ENCODE assay signal across 9 cellular contexts in genomic region chr5:125484272-125485002, GRCh38.
DNase-seq lines count a peak whose midpoint lies in the region; ATAC-seq, FAIRE-seq and TF ChIP-seq lines count a peak whose summit lies in the region.
"Had no signal": no experiment of that assay in that cellular context is flagged by ENCODE, and none has a peak within 500 bp of the region (broad histone marks: within the 10 kb centered on the region; RNA-seq: fewer than 3 reads in every experiment).

No MANE protein-coding gene starts in this region.

- RAD21 ChIA-PET in HCT116 (lab: Charles Lee; ENCODE audit: low non-redundant PET in 1 of 2, low total read pairs in 2 of 2, uncharacterized antibody in 2 of 2, unreplicated experiment in 2 of 2): interaction anchor here in 1 of 2 experiments (0.7 kb wide), 1 partner anchor 117 kb away, joined by 3 read pairs; no protein-coding TSS in a partner anchor

- WGBS in esophagus, 2 donors: 13 to 14% methylated on average over 8 of the region's 8 CpGs

- no peaks in the 10 kb centered on the region for H3K36me3 Mint-ChIP-seq in endothelial cell (ENCODE audit: low read depth, unreplicated experiment)

- H3K27me3 Mint-ChIP-seq in endothelial cell (ENCODE audit: unreplicated experiment): no peaks in the 10 kb centered on the region

- no peaks in the 10 kb centered on the region for H3K9me3 Mint-ChIP-seq in endothelial cell (ENCODE audit: unreplicated experiment)

- TF ChIP-seq RAD21 in HCT116 (IDR thresholded peaks at IDR 0.05; ENCODE audit: low read depth): no peak

- no peaks in the 10 kb centered on the region for H3K36me3 ChIP-seq in HCT116 (ENCODE audit: control insufficient read depth in 1 of 2, insufficient read depth in 2 of 2, low read length in 2 of 2)
- H3K36me3 ChIP-seq in OCI-LY1 (ENCODE audit: insufficient read depth, low read length): no peaks in the 10 kb centered on the region
- no peaks in the 10 kb centered on the region for H3K36me3 ChIP-seq in esophagus (ENCODE audit: control insufficient read depth in 2 of 2, insufficient read depth in 2 of 2, low read length in 1 of 2)
- no peaks in the 10 kb centered on the region for H3K36me3 ChIP-seq in muscle layer of colon (ENCODE audit: insufficient read depth, low read length)

- no peaks in the 10 kb centered on the region for H3K4me1 Mint-ChIP-seq in endothelial cell (ENCODE audit: unreplicated experiment)

- DNase-seq in HCT116 (ENCODE audit: low read depth, low spot score): peak; percentile 49
- no peak for DNase-seq in iPS-NIHi7 (ENCODE audit: extremely low spot score)
- no peak for DNase-seq in GM12892 (ENCODE audit: insufficient read length)
- no peak for DNase-seq in endothelial cell (ENCODE audit: low spot score)
- no peak for DNase-seq in SIG-M5 treated with dmso at 0.1 percent for 504 hours (lab: John Stamatoyannopoulos, UW; ENCODE audit: unreplicated experiment)

- peak overlapping the region; percentile 79 for H3K4me2 ChIP-seq in HCT116 (ENCODE audit: low read length)
- no peak overlapping the region for H3K4me2 ChIP-seq in OCI-LY1 (ENCODE audit: low read length)

- H3K4me3 Mint-ChIP-seq in endothelial cell (ENCODE audit: unreplicated experiment): no peak overlapping the region

- peak; percentile 74 for ATAC-seq in HCT116
- ATAC-seq: K562 had no signal

- H3K9ac ChIP-seq in HCT116 (ENCODE audit: low read length) (peak overlapping the region; percentile 36), OCI-LY1 (ENCODE audit: low read length) (no peak overlapping the region), muscle layer of colon (ENCODE audit: low read length) (no peak overlapping the region)

- H3K9me2 ChIP-seq in HCT116 (ENCODE audit: insufficient read depth): no peaks in the 10 kb centered on the region
- no peaks in the 10 kb centered on the region for H3K9me2 ChIP-seq in OCI-LY1 (ENCODE audit: low read depth, low read length)

- POLR2A ChIA-PET in HCT116 (lab: Charles Lee): no interaction called here

- no peaks in the 10 kb centered on the region for H3F3A ChIP-seq in OCI-LY1 (ENCODE audit: insufficient read depth, low read length)

- peak overlapping the region; percentile 93 for H2AFZ ChIP-seq in HCT116 (ENCODE audit: low read depth, low read length, poor library complexity, severe bottlenecking)
- peak overlapping the region; percentile 89; the same call in 1 of the 2 replicates for H2AFZ ChIP-seq in OCI-LY1 (ENCODE audit: low read length)

- no peaks in the 10 kb centered on the region for H3K9me3 ChIP-seq in HCT116 (ENCODE audit: control insufficient read depth in 1 of 2, insufficient read depth in 1 of 2, low read depth in 1 of 2, low read length in 2 of 2)
- no peaks in the 10 kb centered on the region for H3K9me3 ChIP-seq in OCI-LY1 (ENCODE audit: low read length)
- H3K9me3 ChIP-seq in esophagus (ENCODE audit: control insufficient read depth in 2 of 2, insufficient read depth in 1 of 2, low read depth in 1 of 2, low read length in 1 of 2): no peaks in the 10 kb centered on the region
- H3K9me3 ChIP-seq in muscle layer of colon (ENCODE audit: low read length): no peaks in the 10 kb centered on the region

- H3K4me1 ChIP-seq in HCT116 (ENCODE audit: control insufficient read depth in 1 of 2, insufficient read depth in 2 of 2, low read length in 2 of 2) (peaks cover 24 to 26% of the 10 kb centered on the region in 2 experiments), OCI-LY1 (ENCODE audit: insufficient read depth, low read length, severe bottlenecking) (peaks cover 17% of the 10 kb centered on the region), esophagus (ENCODE audit: control insufficient read depth in 2 of 2, insufficient read depth in 2 of 2, low read length in 1 of 2) (peaks cover 0 to 3% of the 10 kb centered on the region in 2 donors), muscle layer of colon (ENCODE audit: insufficient read depth, low read length) (peaks cover 54% of the 10 kb centered on the region)

- H3K27ac Mint-ChIP-seq in endothelial cell (ENCODE audit: unreplicated experiment): no peak overlapping the region

- intact Hi-C loops in HCT116 (cut with micrococcal nuclease): no loop called here

- TF ChIP-seq CTCF in HCT116 (IDR thresholded peaks at IDR 0.05 in 2 of 3, conservative IDR thresholded peaks at IDR 0.05 in 1 of 3; ENCODE audit: borderline replicate concordance in 1 of 3, insufficient read depth in 1 of 3, low read depth in 2 of 3, low read length in 2 of 3) (no peak), OCI-LY1 (IDR thresholded peaks at IDR 0.05; ENCODE audit: low read length) (no peak), endothelial cell (IDR thresholded peaks at IDR 0.05; ENCODE audit: unreplicated experiment) (no peak)

- peak overlapping the region; percentile 22 to 42 for H3K4me3 ChIP-seq in HCT116 (replicated peaks in 1 of 2; ENCODE audit: low read depth in 1 of 2, low read length in 2 of 2)
- H3K4me3 ChIP-seq in OCI-LY1 (ENCODE audit: low read depth, low read length, poor library complexity, severe bottlenecking): no peak overlapping the region
- H3K4me3 ChIP-seq in esophagus (ENCODE audit: low read depth in 1 of 2, low read length in 2 of 2): peak overlapping the region in 1 of 2 donors; percentile 5
- peak overlapping the region in 1 of 2 donors; percentile 21 for H3K4me3 ChIP-seq in muscle layer of colon (ENCODE audit: low read depth in 1 of 2, low read length in 2 of 2)
- H3K4me3 ChIP-seq: K562 had no signal

- TF ChIP-seq POLR2A in HCT116 (IDR thresholded peaks at IDR 0.05; ENCODE audit: borderline replicate concordance, extremely low read depth, insufficient read depth, insufficient read length): no peak
- no peak for TF ChIP-seq POLR2A in GM12892 (IDR thresholded peaks at IDR 0.05; ENCODE audit: low read depth, low read length)

- no peaks in the 10 kb centered on the region for H4K20me1 ChIP-seq in HCT116 (ENCODE audit: insufficient read depth)
- H4K20me1 ChIP-seq in OCI-LY1 (ENCODE audit: insufficient read depth, low read length): no peaks in the 10 kb centered on the region

- H3K79me2 ChIP-seq in HCT116 (ENCODE audit: insufficient read depth, low read length): no peaks in the 10 kb centered on the region
- no peaks in the 10 kb centered on the region for H3K79me2 ChIP-seq in OCI-LY1 (ENCODE audit: insufficient read depth, low read length)

- CTCF ChIA-PET in HCT116 (lab: Charles Lee): no interaction called here

- no TSS peak for BruUV-seq in HCT116 (replicated peaks; lab: Mats Ljungman, UMichigan)

- H3K27me3 ChIP-seq in HCT116 (ENCODE audit: insufficient read depth, low read length) (no peaks in the 10 kb centered on the region), OCI-LY1 (ENCODE audit: insufficient read depth, low read length) (no peaks in the 10 kb centered on the region), esophagus (ENCODE audit: control insufficient read depth in 1 of 2, insufficient read depth in 2 of 2, low read length in 2 of 2) (no peaks in the 10 kb centered on the region), muscle layer of colon (ENCODE audit: control insufficient read depth in 1 of 2, insufficient read depth in 2 of 2, low read length in 2 of 2) (no peaks in the 10 kb centered on the region)

- H3K27ac ChIP-seq in HCT116 (ENCODE audit: low read depth, low read length) (peak overlapping the region; percentile 84), OCI-LY1 (ENCODE audit: low read depth, low read length, poor library complexity, severe bottlenecking) (peak overlapping the region; percentile 53), esophagus (ENCODE audit: low read depth in 2 of 2, low read length in 1 of 2) (peak overlapping the region; percentile 84 to 92), muscle layer of colon (ENCODE audit: low read depth, low read length) (peak overlapping the region; percentile 81)

- FAIRE-seq in GM12892 (lab: Jason Lieb, UNC): no peak
- FAIRE-seq: K562 had no signal

TF ChIP-seq in HCT116, 20 proteins besides CTCF, POLR2A, EP300 and RAD21:
- no peak for TF ChIP-seq ELF1 (IDR thresholded peaks at IDR 0.05; ENCODE audit: borderline replicate concordance, low read depth)
- no peak for TF ChIP-seq EZH2phosphoT487 (IDR thresholded peaks at IDR 0.05; ENCODE audit: borderline replicate concordance)
- TF ChIP-seq SP1 (IDR thresholded peaks at IDR 0.05; ENCODE audit: low read depth): peak; percentile 45
- TF ChIP-seq CEBPB (IDR thresholded peaks at IDR 0.05; ENCODE audit: low read depth): peak; percentile 88
- peak; percentile 59 for TF ChIP-seq JUND (IDR thresholded peaks at IDR 0.05)
- TF ChIP-seq SIN3A (IDR thresholded peaks at IDR 0.05; ENCODE audit: low read depth): 0 out of 2 replicates have a peak, but pooled peaks have one; percentile 24
- peak; percentile 69 for TF ChIP-seq FOSL1 (IDR thresholded peaks at IDR 0.05; ENCODE audit: low read depth)
TF ChIP-seq in HCT116: peak in this region for 5.
